ENCODE assay signal across 27 cellular contexts in genomic region chr10:33091186-33091585, GRCh38.
"Had no signal": no experiment of that assay in that cellular context is flagged by ENCODE, and none has a peak within 500 bp of the region (broad histone marks: within the 10 kb centered on the region; RNA-seq: fewer than 3 reads in every experiment).

No MANE protein-coding gene starts in this region.

- H3K9me3 ChIP-seq: pancreas, prostate gland, uterus had no signal

- H2AFZ ChIP-seq: hepatocyte had no signal

- ATAC-seq: natural killer cell treated with Interleukin-12 subunit alpha and Interleukin-12 subunit beta and Interleukin-15 and Interleukin-18, amount 100 ng/mL, for 72 hours; pancreas; right cardiac atrium; sciatic nerve; stimulated activated memory B cell treated with anti-CD40 and anti-IgM and Interleukin-4, amounts not matched to agents 10 μg/mL and 1 μg/mL and 100 μg/mL, for 72 hours; stimulated activated naive CD8-positive, alpha-beta T cell treated with anti-CD3 and anti-CD28 coated beads, Interleukin-15, amount 100 ng/mL, for 72 hours had no signal

- H3K36me3 ChIP-seq: left ventricle myocardium inferior, pancreas, prostate gland, spleen, tibial nerve, uterus had no signal

- DNase-seq: islet precursor cell; left ventricle myocardium inferior; mesendoderm; naive B cell; pancreas; posterior cingulate gyrus; retina; right cardiac atrium; small intestine; spleen; stimulated activated CD4-positive, alpha-beta T cell treated with anti-CD3 and anti-CD28 coated beads, Interleukin-1b, Interleukin-23, amount 100 ng/mL, for 48 hours; stimulated activated CD4-positive, alpha-beta T cell treated with anti-CD3 and anti-CD28 coated beads, Interleukin-2, amount 100 ng/mL, for 48 hours; stimulated activated CD4-positive, alpha-beta T cell treated with anti-CD3 and anti-CD28 coated beads, Interleukin-4, amount 100 ng/mL, for 4 hours; stimulated activated CD8-positive, alpha-beta memory T cell treated with anti-CD3 and anti-CD28 coated beads, Interleukin-4, amount 100 ng/mL, for 48 hours; stimulated activated naive CD4-positive, alpha-beta T cell treated with Interleukin-2 at 50 U/mL for 16 hours; stimulated activated naive CD8-positive, alpha-beta T cell treated with anti-CD3 and anti-CD28 coated beads, Interleukin-15, amount 100 ng/mL, for 72 hours; substantia nigra; uterus had no signal

- H3K27ac Mint-ChIP-seq: mesothelial cell of epicardium; naive B cell; natural killer cell treated with Interleukin-12 subunit alpha and Interleukin-12 subunit beta and Interleukin-15 and Interleukin-18, amount 100 ng/mL, for 72 hours; stimulated activated naive CD8-positive, alpha-beta T cell treated with anti-CD3 and anti-CD28 coated beads, Interleukin-15, amount 100 ng/mL, for 72 hours; type B pancreatic cell had no signal

- H3K79me2 ChIP-seq: hepatocyte had no signal

- H3K4me3 Mint-ChIP-seq: mesothelial cell of epicardium; natural killer cell treated with Interleukin-12 subunit alpha and Interleukin-12 subunit beta and Interleukin-15 and Interleukin-18, amount 100 ng/mL, for 72 hours; stimulated activated memory B cell treated with anti-CD40 and anti-IgM and Interleukin-4, amounts not matched to agents 10 μg/mL and 1 μg/mL and 100 μg/mL, for 72 hours; stimulated activated naive CD8-positive, alpha-beta T cell treated with anti-CD3 and anti-CD28 coated beads, Interleukin-15, amount 100 ng/mL, for 72 hours; type B pancreatic cell had no signal

- H3K27me3 ChIP-seq: hepatocyte, pancreas, spleen, tibial nerve, uterus had no signal

- H3K4me1 Mint-ChIP-seq: mesothelial cell of epicardium had no signal

- H3K4me2 ChIP-seq: hepatocyte had no signal

- H3K4me3 ChIP-seq: hepatocyte, left ventricle myocardium inferior, lung, pancreas, prostate gland, spleen, tibial nerve, uterus had no signal

- H3K27me3 Mint-ChIP-seq: stimulated activated memory B cell treated with anti-CD40 and anti-IgM and Interleukin-4, amounts not matched to agents 10 μg/mL and 1 μg/mL and 100 μg/mL, for 72 hours; stimulated activated naive CD8-positive, alpha-beta T cell treated with anti-CD3 and anti-CD28 coated beads, Interleukin-15, amount 100 ng/mL, for 72 hours; type B pancreatic cell had no signal

- H3K4me1 ChIP-seq: left ventricle myocardium inferior, pancreas, prostate gland, tibial nerve, uterus had no signal

- H3K27ac ChIP-seq: hepatocyte, left ventricle myocardium inferior, pancreas, prostate gland, spleen, tibial nerve, uterus had no signal
